In genomic region chr7:157043745-157044144, GRCh38 we compare ENCODE assay signal across 21 cellular contexts. TPM values are rescaled to one million over a fixed set of nuclear protein-coding genes. Genes with fewer than 3 reads are reported as not detected.
A peak's percentile ranks its signal among the peaks of the same experiment; 100 is the strongest.
DNase-seq lines count a peak whose midpoint lies in the region; ATAC-seq and FAIRE-seq lines count a peak whose summit lies in the region.
"Had no signal": no experiment of that assay in that cellular context is flagged by ENCODE, and none has a peak within 500 bp of the region (broad histone marks: within the 10 kb centered on the region; RNA-seq: fewer than 3 reads in every experiment).

No MANE protein-coding gene starts in this region.

- H3K27me3 ChIP-seq in MG63: no peaks in the 10 kb centered on the region
- H3K27me3 ChIP-seq: ascending aorta had no signal

- no peak for ATAC-seq in HG02763 (IDR thresholded peaks at IDR 0.05; ENCODE audit: unreplicated experiment)
- ATAC-seq: activated CD8-positive, alpha-beta memory T cell treated with anti-CD3 and anti-CD28 coated beads, Interleukin-2, amount 10 ng/mL, durations not matched to agents 7 days and 5 days; GM12878; Panc1 had no signal

- H3K4me3 ChIP-seq in MG63: no peak overlapping the region
- H3K4me3 ChIP-seq: ascending aorta, GM12878 had no signal

- no peaks in the 10 kb centered on the region for H3K36me3 ChIP-seq in MG63
- H3K36me3 ChIP-seq: ascending aorta had no signal

- H3K9me3 ChIP-seq in MG63: no peaks in the 10 kb centered on the region
- H3K9me3 ChIP-seq: ascending aorta had no signal

- DNase-seq in EH (ENCODE audit: low read depth) (peak; percentile 30), MG63 (peak; percentile 35), fibroblast of gingiva (ENCODE audit: low read depth) (peak; percentile 13), retina (peak; percentile 48), T-helper 9 cell (no peak), RCC 7860 (ENCODE audit: low spot score) (no peak), NCI-H526 treated with DMSO at 0.1 percent for 48 hours (lab: John Stamatoyannopoulos, UW) (no peak)
- DNase-seq: activated CD8-positive, alpha-beta memory T cell treated with anti-CD3 and anti-CD28 coated beads, Interleukin-2, amount 10 ng/mL, durations not matched to agents 7 days and 5 days; activated gamma-delta T cell; C1 segment of cervical spinal cord; dermis blood vessel endothelial cell; DND-41; MM.1S; NCI-H2081; stimulated activated CD4-positive, alpha-beta T cell treated with anti-CD3 and anti-CD28 coated beads, Interleukin-1b, Interleukin-23, amount 100 ng/mL, for 48 hours; T-helper 1 cell had no signal

- FAIRE-seq in RCC 7860 (lab: Jason Lieb, UNC): no peak
- FAIRE-seq: GM12878 had no signal

RNA-seq across cellular contexts. Expression of gene MNX1, which starts 33.3 kb away (rescaled TPM):
- total RNA-seq in MG63 (2014; rRNA removed; shearing (Covaris generic); ENCODE audit: low replicate concordance): 0.32 TPM in 1 of 2 replicates, not detected in the other
- total RNA-seq: activated CD8-positive, alpha-beta memory T cell treated with anti-CD3 and anti-CD28 coated beads, Interleukin-2, amount 10 ng/mL, durations not matched to agents 7 days and 5 days; ascending aorta; dermis blood vessel endothelial cell; liver had no signal

Comparison
In these comparisons a context has a peak if more than half of its experiments do, and no peak if none do; other contexts are left out.
1. DNase-seq: peak in EH (single experiment), MG63 (single experiment), fibroblast of gingiva (single experiment) and retina (single experiment); none in T-helper 9 cell (single experiment), RCC 7860 (single experiment) and NCI-H526 treated with DMSO at 0.1 percent for 48 hours (single experiment).